Comparison of ENCODE assay signal across 18 cellular contexts in the genomic region with DNA sequence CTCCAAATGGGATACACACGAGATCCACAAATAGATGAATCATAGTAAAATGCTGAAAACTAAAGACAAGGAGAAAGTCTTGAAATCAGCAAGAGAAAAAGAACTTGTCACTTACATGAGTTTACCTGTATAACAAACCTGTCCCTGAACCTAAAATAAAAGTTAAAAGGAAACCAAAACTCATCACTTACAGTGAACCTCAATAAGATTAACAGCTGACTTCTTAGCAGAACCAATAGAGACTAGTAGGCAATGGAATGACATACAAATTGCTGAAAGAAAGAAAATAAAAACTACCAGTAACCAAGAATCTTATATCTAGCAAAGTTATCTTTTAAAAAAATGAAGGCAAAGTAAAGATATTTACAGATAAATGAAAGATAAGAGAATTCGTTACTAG. TPM values are rescaled to one million over a fixed set of nuclear protein-coding genes. Genes with fewer than 3 reads are reported as not detected.
DNase-seq lines count a peak whose midpoint lies in the region; ATAC-seq and TF ChIP-seq lines count a peak whose summit lies in the region.
"Had no signal": no experiment of that assay in that cellular context is flagged by ENCODE, and none has a peak within 500 bp of the region (broad histone marks: within the 10 kb centered on the region; RNA-seq: fewer than 3 reads in every experiment).

No MANE protein-coding gene starts in this region.

- peaks cover 13% of the 10 kb centered on the region for H3K9me3 Mint-ChIP-seq in endothelial cell (ENCODE audit: unreplicated experiment)
- H3K9me3 Mint-ChIP-seq in stimulated activated naive B cell treated with anti-CD40 and anti-IgM and Interleukin-4, amounts not matched to agents 10 μg/mL and 1 μg/mL and 100 μg/mL, for 72 hours: peaks cover 14% of the 10 kb centered on the region in 2 donors

- H3K27me3 Mint-ChIP-seq in endothelial cell (ENCODE audit: unreplicated experiment): peaks cover 2% of the 10 kb centered on the region
- H3K27me3 Mint-ChIP-seq in stimulated activated naive B cell treated with anti-CD40 and anti-IgM and Interleukin-4, amounts not matched to agents 10 μg/mL and 1 μg/mL and 100 μg/mL, for 72 hours: no peaks in the 10 kb centered on the region
- H3K27me3 Mint-ChIP-seq: activated B cell treated with CpG ODN at 0.5 μM for 24 hours; activated naive CD4-positive, alpha-beta T cell treated with anti-CD3 and anti-CD28 coated beads, Interleukin-2, amount 50 U/mL, for 24 hours had no signal

- H3K4me3 ChIP-seq in HEK293 (ENCODE audit: low read depth, low read length): no peak overlapping the region
- H3K4me3 ChIP-seq: GM23338, SK-N-MC, spleen had no signal

- no peaks in the 10 kb centered on the region for H3K4me1 ChIP-seq in HEK293 (ENCODE audit: control insufficient read depth, insufficient read depth, low read length)
- H3K4me1 ChIP-seq: parathyroid adenoma, spleen had no signal

- H3K36me3 ChIP-seq in HEK293 (ENCODE audit: control insufficient read depth in 2 of 2, insufficient read depth in 1 of 2, low read length in 2 of 2): peaks cover 4 to 25% of the 10 kb centered on the region in 2 experiments; a peak in 2 of 3 replicates

- no peak overlapping the region for H3K27ac Mint-ChIP-seq in endothelial cell (ENCODE audit: unreplicated experiment)
- no peak overlapping the region for H3K27ac Mint-ChIP-seq in stimulated activated naive B cell treated with anti-CD40 and anti-IgM and Interleukin-4, amounts not matched to agents 10 μg/mL and 1 μg/mL and 100 μg/mL, for 72 hours
- H3K27ac Mint-ChIP-seq: activated B cell treated with CpG ODN at 0.5 μM for 24 hours; activated naive CD4-positive, alpha-beta T cell treated with anti-CD3 and anti-CD28 coated beads, Interleukin-2, amount 50 U/mL, for 24 hours; GM23338 had no signal

- POLR2A ChIA-PET in HEK293 (lab: Yijun Ruan, JAX): no interaction called here

- ATAC-seq in HG02938 (IDR thresholded peaks at IDR 0.05; ENCODE audit: unreplicated experiment) (no peak), HG03280 (IDR thresholded peaks at IDR 0.05; ENCODE audit: unreplicated experiment) (no peak)
- ATAC-seq in stimulated activated naive B cell treated with anti-CD40 and anti-IgM and Interleukin-4, amounts not matched to agents 10 μg/mL and 1 μg/mL and 100 μg/mL, for 72 hours (replicated peaks): no peak
- ATAC-seq: GM23338 had no signal

- DNase-seq in A172 (ENCODE audit: low spot score) (peak; percentile 9), SK-N-DZ (ENCODE audit: low spot score) (peak; percentile 1), endothelial cell (ENCODE audit: low spot score) (no peak), GDM1 (lab: John Stamatoyannopoulos, UW) (no peak)
- DNase-seq in stimulated activated naive B cell treated with anti-CD40 and anti-IgM and Interleukin-4, amounts not matched to agents 10 μg/mL and 1 μg/mL and 100 μg/mL, for 72 hours: no peak
- DNase-seq: activated B cell treated with CpG ODN at 0.5 μM for 24 hours; activated CD8-positive, alpha-beta memory T cell treated with anti-CD3 and anti-CD28 coated beads, Interleukin-2, amount 50 U/mL, for 4 hours; central memory CD4-positive, alpha-beta T cell; DMS153; spleen had no signal

- no peak overlapping the region for H3K27ac ChIP-seq in HEK293 (ENCODE audit: extremely low read depth, low read depth, low read length)
- H3K27ac ChIP-seq: KMS-11, parathyroid adenoma, SK-N-MC, spleen had no signal

- peak overlapping the region; percentile 9 for H3K4me3 Mint-ChIP-seq in endothelial cell (ENCODE audit: unreplicated experiment)
- H3K4me3 Mint-ChIP-seq in stimulated activated naive B cell treated with anti-CD40 and anti-IgM and Interleukin-4, amounts not matched to agents 10 μg/mL and 1 μg/mL and 100 μg/mL, for 72 hours: no peak overlapping the region
- H3K4me3 Mint-ChIP-seq: activated B cell treated with CpG ODN at 0.5 μM for 24 hours; activated naive CD4-positive, alpha-beta T cell treated with anti-CD3 and anti-CD28 coated beads, Interleukin-2, amount 50 U/mL, for 24 hours; GM23338 had no signal

- H3K4me1 Mint-ChIP-seq in endothelial cell (ENCODE audit: unreplicated experiment): no peaks in the 10 kb centered on the region
- H3K4me1 Mint-ChIP-seq in stimulated activated naive B cell treated with anti-CD40 and anti-IgM and Interleukin-4, amounts not matched to agents 10 μg/mL and 1 μg/mL and 100 μg/mL, for 72 hours: no peaks in the 10 kb centered on the region
- H3K4me1 Mint-ChIP-seq: activated B cell treated with CpG ODN at 0.5 μM for 24 hours; activated naive CD4-positive, alpha-beta T cell treated with anti-CD3 and anti-CD28 coated beads, Interleukin-2, amount 50 U/mL, for 24 hours had no signal

- peaks cover 37% of the 10 kb centered on the region for H3K36me3 Mint-ChIP-seq in endothelial cell (ENCODE audit: low read depth, unreplicated experiment)
- H3K36me3 Mint-ChIP-seq in stimulated activated naive B cell treated with anti-CD40 and anti-IgM and Interleukin-4, amounts not matched to agents 10 μg/mL and 1 μg/mL and 100 μg/mL, for 72 hours: peaks cover 52 to 74% of the 10 kb centered on the region in 2 donors

- CTCF ChIA-PET in HEK293 (lab: Yijun Ruan, JAX): interaction anchor here (0.5 kb wide), 1 partner anchor 896 kb away, joined by 3 read pairs; no protein-coding TSS in a partner anchor

- no peaks in the 10 kb centered on the region for H3K9me3 ChIP-seq in HEK293 (ENCODE audit: control insufficient read depth, insufficient read depth, low read depth, low read length)

- TF ChIP-seq CTCF in HEK293 (tag by site-specific recombination; IDR thresholded peaks at IDR 0.05) (no peak), endothelial cell (IDR thresholded peaks at IDR 0.05; ENCODE audit: unreplicated experiment) (no peak)

TF ChIP-seq in HEK293, 187 proteins besides CTCF, POLR2A, EP300 and RAD21:
- TF ChIP-seq ZFHX2 (tag by site-specific recombination; conservative IDR thresholded peaks at IDR 0.05) (no peak), BCL11B (tag by site-specific recombination; IDR thresholded peaks at IDR 0.05; ENCODE audit: low read depth) (no peak), ZBTB7A (tag by site-specific recombination; IDR thresholded peaks at IDR 0.05; ENCODE audit: low read depth) (no peak), ZNF600 (tag by site-specific recombination; IDR thresholded peaks at IDR 0.05) (no peak), ZNF626 (tag by site-specific recombination; IDR thresholded peaks at IDR 0.05) (peak; percentile 60; the same call in 1 of the 2 replicates), ZNF571 (tag by site-specific recombination; IDR thresholded peaks at IDR 0.05) (no peak), TRIM28 (IDR thresholded peaks at IDR 0.05; ENCODE audit: borderline replicate concordance, low read length) (peak; percentile 96), ZBTB21 (tag by site-specific recombination; IDR thresholded peaks at IDR 0.05) (no peak), SETDB1 (IDR thresholded peaks at IDR 0.05; ENCODE audit: insufficient read length, low read length) (peak; percentile 94), ZNF664 (tag by site-specific recombination; IDR thresholded peaks at IDR 0.05) (no peak), TCF7L2 (IDR thresholded peaks at IDR 0.05; ENCODE audit: borderline replicate concordance, low read depth, low read length) (no peak)

RNA-seq across cellular contexts. Expression of a gene that starts 27.4 kb away (rescaled TPM):
- 34.6 and 50.6 TPM in 2 replicates for total RNA-seq in A172 (2014; rRNA removed; shearing (Covaris generic))
- polyA plus RNA-seq in SK-N-DZ (2014; cell fraction: cytosol; rRNA removed): 35.1 and 36.5 TPM in 2 replicates
- 18.7 and 25.2 TPM in 2 replicates for polyA plus RNA-seq in SK-N-DZ (2014; cell fraction: nucleus; rRNA removed)
- 14.9 TPM for total RNA-seq in endothelial cell (ENCODE audit: unreplicated experiment)

Comparison
In these comparisons a context has a peak if more than half of its experiments do, and no peak if none do; other contexts are left out.
1. DNase-seq: peak in A172 (single experiment) and SK-N-DZ (single experiment); none in endothelial cell (single experiment), GDM1 (single experiment) and stimulated activated naive B cell treated with anti-CD40 and anti-IgM and Interleukin-4, amounts not matched to agents 10 μg/mL and 1 μg/mL and 100 μg/mL, for 72 hours (single experiment).